Comparison of ENCODE assay signal across 1 cellular context in the genomic region with DNA sequence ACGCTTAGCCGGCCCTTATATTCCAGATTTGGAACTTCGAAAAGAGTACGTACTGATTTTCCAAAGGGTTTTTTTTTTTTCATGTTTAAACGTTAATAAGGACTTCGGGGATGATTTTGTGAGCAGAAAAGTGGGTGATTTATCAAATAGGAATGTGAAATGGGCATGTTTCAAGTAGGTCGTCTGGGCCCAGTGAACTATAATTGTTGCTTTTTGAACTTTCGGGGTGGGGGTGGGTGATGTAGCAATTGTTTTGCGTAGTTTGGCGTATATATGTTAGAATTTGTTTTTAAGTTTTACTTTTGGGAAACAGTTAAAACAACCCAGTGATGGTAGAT.
TF ChIP-seq lines count a peak whose summit lies in the region.

No MANE protein-coding gene starts in this region.

TF ChIP-seq in endothelial cell of umbilical vein, 7 proteins besides CTCF, POLR2A, EP300 and RAD21:
- TF ChIP-seq GATA2 (IDR thresholded peaks at IDR 0.05; ENCODE audit: insufficient read depth, insufficient read length, low read depth, low read length) (no peak), EZH2 (IDR thresholded peaks at IDR 0.05; ENCODE audit: borderline replicate concordance, low read depth, low read length, severe bottlenecking) (no peak), POLR2AphosphoS5 (IDR thresholded peaks at IDR 0.05; ENCODE audit: insufficient read depth, low read depth, low read length) (no peak), JUN (IDR thresholded peaks at IDR 0.05; ENCODE audit: borderline replicate concordance, insufficient read depth, insufficient read length, low read depth) (no peak), MYC (IDR thresholded peaks at IDR 0.05; ENCODE audit: low read depth, low read length) (no peak), FOS (IDR thresholded peaks at IDR 0.05; ENCODE audit: borderline replicate concordance, insufficient read depth, low read length) (no peak)
- TF ChIP-seq, protein P1, sequence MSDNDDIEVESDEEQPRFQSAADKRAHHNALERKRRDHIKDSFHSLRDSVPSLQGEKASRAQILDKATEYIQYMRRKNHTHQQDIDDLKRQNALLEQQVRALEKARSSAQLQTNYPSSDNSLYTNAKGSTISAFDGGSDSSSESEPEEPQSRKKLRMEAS (IDR thresholded peaks at IDR 0.05; ENCODE audit: insufficient read depth, insufficient read length) = no peak
